In the genomic region with DNA sequence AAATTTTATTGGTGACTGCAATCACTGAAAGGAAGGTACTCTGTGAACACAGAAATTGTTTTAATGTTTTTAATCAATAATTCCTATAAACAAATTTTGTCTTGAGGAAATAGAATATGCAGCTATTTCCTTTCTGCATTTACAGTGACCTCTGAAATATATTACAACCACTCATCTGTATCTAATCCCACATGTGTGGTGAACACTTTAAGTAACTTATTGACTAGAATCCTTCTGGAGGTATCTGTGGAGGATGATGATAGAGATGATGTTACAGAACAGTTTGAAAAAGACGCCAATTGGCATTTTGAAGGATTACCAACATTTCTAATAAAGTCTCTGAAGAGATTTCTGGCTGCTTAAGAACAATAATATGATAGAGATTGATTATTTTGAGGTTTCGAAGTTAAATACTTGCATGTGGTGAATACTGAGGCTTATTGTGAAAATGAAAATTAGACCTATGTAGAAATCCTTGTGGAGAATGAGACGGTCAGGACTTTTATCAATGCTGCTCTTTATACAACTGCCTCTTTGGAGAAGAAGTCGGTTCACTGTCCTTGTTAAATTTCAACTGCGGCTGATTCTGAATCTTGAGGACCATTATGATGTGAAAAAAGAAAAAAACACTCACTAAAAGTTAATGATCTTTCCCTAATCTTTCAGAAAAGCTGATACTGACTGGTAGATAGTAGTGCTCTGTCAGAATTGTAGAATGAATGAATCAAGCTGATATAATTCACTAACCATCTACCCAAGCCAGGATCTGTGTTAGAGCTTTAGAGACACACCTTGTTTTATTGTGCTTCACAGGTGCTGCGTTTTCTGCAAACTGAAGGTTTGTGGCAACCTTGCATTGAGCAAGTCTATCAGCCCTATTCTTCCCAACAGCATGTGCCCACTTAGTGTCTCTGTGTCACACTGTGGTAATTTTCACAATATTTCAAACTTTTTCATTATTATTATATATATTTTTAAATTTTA, we compare ENCODE assay signal across 1 cellular context.
TF ChIP-seq lines count a peak whose summit lies in the region.

No MANE protein-coding gene starts in this region.

TF ChIP-seq in WTC11, 78 proteins besides CTCF, POLR2A, EP300 and RAD21:
- TF ChIP-seq RELA (CRISPR knock-in tag; IDR thresholded peaks at IDR 0.05; ENCODE audit: borderline replicate concordance) (no peak), RORB (CRISPR knock-in tag; IDR thresholded peaks at IDR 0.05) (no peak), CBFB (CRISPR knock-in tag; IDR thresholded peaks at IDR 0.05; ENCODE audit: low read depth) (no peak), CREM (CRISPR knock-in tag; IDR thresholded peaks at IDR 0.05) (no peak), NFE2L1 (CRISPR knock-in tag; IDR thresholded peaks at IDR 0.05) (no peak), IRF1 (CRISPR knock-in tag; IDR thresholded peaks at IDR 0.05) (no peak), HMGXB4 (CRISPR knock-in tag; IDR thresholded peaks at IDR 0.05) (no peak), GTF2I (CRISPR knock-in tag; conservative IDR thresholded peaks at IDR 0.05) (no peak), ZNF317 (CRISPR knock-in tag; IDR thresholded peaks at IDR 0.05; ENCODE audit: borderline replicate concordance, low read depth) (no peak), SOX15 (CRISPR knock-in tag; IDR thresholded peaks at IDR 0.05) (no peak), NR2C2 (CRISPR knock-in tag; IDR thresholded peaks at IDR 0.05) (no peak), GABPB1 (CRISPR knock-in tag; IDR thresholded peaks at IDR 0.05) (no peak), ATF1 (CRISPR knock-in tag; IDR thresholded peaks at IDR 0.05) (no peak), NFYB (CRISPR knock-in tag; conservative IDR thresholded peaks at IDR 0.05; ENCODE audit: low read depth) (no peak), ZNF423 (CRISPR knock-in tag; IDR thresholded peaks at IDR 0.05) (no peak), IRF2 (CRISPR knock-in tag; IDR thresholded peaks at IDR 0.05; ENCODE audit: borderline replicate concordance, low read depth) (no peak)
